ENCODE assay signal across 17 cellular contexts in the genomic region with DNA sequence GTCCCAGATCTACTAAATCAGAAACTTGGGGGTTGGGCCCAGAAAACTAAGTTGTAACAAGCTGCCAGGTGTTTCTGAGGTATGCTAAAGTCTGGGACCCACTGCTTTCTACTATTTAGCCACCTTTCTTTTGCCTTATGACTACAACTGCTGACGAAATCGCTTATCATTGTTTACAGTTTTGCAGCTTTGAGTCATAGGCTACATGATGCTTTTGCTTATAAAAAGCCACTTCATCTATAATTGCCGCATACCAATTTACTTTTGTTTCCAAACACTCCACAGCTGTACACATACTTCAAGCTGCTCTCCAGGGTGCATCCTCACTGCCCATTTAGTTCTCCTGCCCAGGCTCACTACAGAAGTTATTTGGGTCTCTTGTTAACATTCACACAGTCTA.
DNase-seq lines count a peak whose midpoint lies in the region; ATAC-seq, FAIRE-seq and TF ChIP-seq lines count a peak whose summit lies in the region.
"Had no signal": no experiment of that assay in that cellular context is flagged by ENCODE, and none has a peak within 500 bp of the region (broad histone marks: within the 10 kb centered on the region; RNA-seq: fewer than 3 reads in every experiment).

No MANE protein-coding gene starts in this region.

- H3K36me3 Mint-ChIP-seq in glutamatergic neuron (ENCODE audit: unreplicated experiment) = no peaks in the 10 kb centered on the region
- H3K36me3 Mint-ChIP-seq: type B pancreatic cell had no signal

- CTCF ChIA-PET in AG04450 (lab: Charles Lee) (no interaction called here), GM12878 (lab: Yijun Ruan, JAX) (interaction anchor here (1.0 to 1.6 kb wide), 2 partner anchors 14 to 17 kb away, joined by 3 read pairs; no protein-coding TSS in a partner anchor)

- no peak overlapping the region for H3K4me3 Mint-ChIP-seq in glutamatergic neuron (ENCODE audit: unreplicated experiment)
- H3K4me3 Mint-ChIP-seq: neural crest cell, type B pancreatic cell had no signal

- H3K9me3 Mint-ChIP-seq in glutamatergic neuron (ENCODE audit: unreplicated experiment) = no peaks in the 10 kb centered on the region
- H3K9me3 Mint-ChIP-seq: neural crest cell, type B pancreatic cell had no signal

- H3K4me1 ChIP-seq in GM12878 (ENCODE audit: control insufficient read depth, insufficient read depth, low read length) (no peaks in the 10 kb centered on the region), aorta (ENCODE audit: control insufficient read depth in 1 of 2, insufficient read depth in 2 of 2, low read length in 2 of 2) (no peaks in the 10 kb centered on the region)

- no peak for TF ChIP-seq RAD21 in GM12878 (IDR thresholded peaks at IDR 0.05; ENCODE audit: insufficient read depth, low read depth, low read length)

- H3K4me1 Mint-ChIP-seq in glutamatergic neuron (ENCODE audit: low read depth, unreplicated experiment) = no peaks in the 10 kb centered on the region
- H3K4me1 Mint-ChIP-seq: neural crest cell had no signal

- H3K36me3 ChIP-seq in GM12878 (ENCODE audit: control insufficient read depth in 2 of 2, insufficient read depth in 2 of 2, low read length in 1 of 2) = no peaks in the 10 kb centered on the region
- H3K36me3 ChIP-seq in aorta (ENCODE audit: control insufficient read depth in 1 of 2, insufficient read depth in 2 of 2, low read length in 1 of 2) = no peaks in the 10 kb centered on the region

- H3K4me3 ChIP-seq in AG04450 (ENCODE audit: low read depth, low read length) = no peak overlapping the region
- H3K4me3 ChIP-seq in GM12878 = no peak overlapping the region
- no peak overlapping the region for H3K4me3 ChIP-seq in aorta (ENCODE audit: low read length in 2 of 2)

- H3K27me3 ChIP-seq in AG04450 (ENCODE audit: control insufficient read depth, insufficient read depth, low read length) = peaks cover 16% of the 10 kb centered on the region
- H3K27me3 ChIP-seq in GM12878 (replicated peaks in 1 of 2; ENCODE audit: control insufficient read depth in 2 of 2, insufficient read depth in 2 of 2, low read length in 1 of 2) = no peaks in the 10 kb centered on the region
- no peaks in the 10 kb centered on the region for H3K27me3 ChIP-seq in aorta (ENCODE audit: control insufficient read depth in 1 of 2, insufficient read depth in 2 of 2, low read length in 1 of 2)

- no peak for TF ChIP-seq EP300 in GM12878 (IDR thresholded peaks at IDR 0.05; ENCODE audit: borderline replicate concordance in 1 of 2, control insufficient read depth in 1 of 2, low read depth in 2 of 2, low read length in 2 of 2)

- H3K9me3 ChIP-seq in AG04450 (ENCODE audit: control insufficient read depth, insufficient read depth, low read length) = no peaks in the 10 kb centered on the region
- H3K9me3 ChIP-seq in GM12878 (replicated peaks; ENCODE audit: control insufficient read depth, insufficient read depth, low read length) = no peaks in the 10 kb centered on the region; the same call in 1 of the 3 replicates
- peaks cover 4% of the 10 kb centered on the region for H3K9me3 ChIP-seq in aorta (ENCODE audit: control insufficient read depth, low read length)

- peak; percentile 90 for DNase-seq in AG04450 (ENCODE audit: low read depth, low spot score)
- DNase-seq in H4 (ENCODE audit: low spot score) = peak; percentile 94
- peak; percentile 55 for DNase-seq in NCI-H226
- no peak for DNase-seq in GM12878 (ENCODE audit: low read depth, low spot score)
- DNase-seq in GM10266 (ENCODE audit: extremely low spot score) = no peak
- no peak for DNase-seq in NK-92 (lab: John Stamatoyannopoulos, UW; ENCODE audit: unreplicated experiment)
- no peak for DNase-seq in glutamatergic neuron
- no peak for DNase-seq in aorta
- DNase-seq: activated CD4-positive, alpha-beta T cell treated with anti-CD3 and anti-CD28 coated beads, Interleukin-2, amount 50 U/mL, for 48 hours; amniotic stem cell; head of caudate nucleus; small intestine had no signal

- H2AFZ ChIP-seq in GM12878 (ENCODE audit: control insufficient read depth, low read depth, low read length) = no peak overlapping the region

- H3K27me3 Mint-ChIP-seq in glutamatergic neuron (ENCODE audit: unreplicated experiment) = no peaks in the 10 kb centered on the region

- no peaks in the 10 kb centered on the region for H3K79me2 ChIP-seq in GM12878 (ENCODE audit: control insufficient read depth, insufficient read depth, low read length)

- no peak for FAIRE-seq in GM12878 (lab: Jason Lieb, UNC)
- FAIRE-seq: GM19239, H54, small intestine had no signal

- POLR2A ChIA-PET in AG04450 (lab: Yijun Ruan, JAX) (interaction anchor here (0.8 kb wide), 2 partner anchors 10 to 11 kb away, joined by 3 read pairs; no protein-coding TSS in a partner anchor), GM12878 (lab: Charles Lee) (interaction anchor here (0.6 kb wide), 1 partner anchor 8 kb away, joined by 6 read pairs; no protein-coding TSS in a partner anchor)

- H3K4me2 ChIP-seq in GM12878 (ENCODE audit: control insufficient read depth, insufficient read depth) = no peak overlapping the region

- intact Hi-C loops in GM12878 (cut with micrococcal nuclease; ENCODE audit: unreplicated experiment) (no loop called here), aorta (cut with DNase I) (no loop called here)

- H4K20me1 ChIP-seq in GM12878 (ENCODE audit: control insufficient read depth, insufficient read depth) = no peaks in the 10 kb centered on the region

- no peak for TF ChIP-seq POLR2A in GM12878 (IDR thresholded peaks at IDR 0.05; ENCODE audit: low read depth, low read length)

- H3K27ac ChIP-seq in AG04450 (ENCODE audit: low read depth, low read length) (peak overlapping the region; percentile 78), GM12878 (ENCODE audit: control insufficient read depth, insufficient read depth) (no peak overlapping the region), aorta (ENCODE audit: low read depth in 1 of 2, low read length in 2 of 2) (no peak overlapping the region)

- H3K27ac Mint-ChIP-seq in glutamatergic neuron (ENCODE audit: unreplicated experiment) = no peak overlapping the region
- H3K27ac Mint-ChIP-seq: type B pancreatic cell had no signal

- in situ Hi-C loops in GM12878 (cut with MboI) = no loop called here

- RAD21 ChIA-PET in GM12878 (lab: Charles Lee; ENCODE audit: unreplicated experiment) = no interaction called here

- SMC1A ChIA-PET in GM12878 (lab: Charles Lee; ENCODE audit: uncharacterized antibody, unreplicated experiment) = interaction anchor here (0.7 to 2.0 kb wide), 4 partner anchors 10 to 185 kb away, joined by 3 to 7 read pairs (median 4); no protein-coding TSS in a partner anchor

- TF ChIP-seq CTCF in AG04450 (IDR thresholded peaks at IDR 0.05; ENCODE audit: low read depth, low read length) = no peak
- no peak for TF ChIP-seq CTCF in GM12878 (IDR thresholded peaks at IDR 0.05 in 2 of 3, conservative IDR thresholded peaks at IDR 0.05 in 1 of 3; ENCODE audit: control insufficient read depth in 2 of 3, extremely low read depth in 1 of 3, insufficient read depth in 1 of 3, low read depth in 3 of 3, low read length in 3 of 3)
- TF ChIP-seq CTCF in GM10266 (IDR thresholded peaks at IDR 0.05; ENCODE audit: control insufficient read depth, insufficient read depth, low read depth, missing control alignments) = no peak
- no peak for TF ChIP-seq CTCF in glutamatergic neuron (IDR thresholded peaks at IDR 0.05; ENCODE audit: partially characterized antibody, unreplicated experiment)

- no peak overlapping the region for H3K9ac ChIP-seq in GM12878 (ENCODE audit: control insufficient read depth, insufficient read depth, low read length)

- ATAC-seq in GM12878 = no peak
- no peak for ATAC-seq in aorta (ENCODE audit: low FRiP score)
- ATAC-seq: left lobe of liver had no signal

- WGBS in GM12878 (ENCODE audit: insufficient coverage, insufficient replicate concordance, low lambda C conversion rate, missing lambda C conversion rate) = 36% methylated on average over 3 of the region's 3 CpGs
- WGBS in aorta, 2 donors = 82 to 83% methylated on average over 3 of the region's 3 CpGs

- BruUV-seq in GM12878 (replicated peaks; lab: Mats Ljungman, UMichigan) = no TSS peak

TF ChIP-seq in GM12878, 131 proteins besides CTCF, POLR2A, EP300 and RAD21 (continues in another document):
- TF ChIP-seq HDAC2 (IDR thresholded peaks at IDR 0.05) (no peak), KLF5 (IDR thresholded peaks at IDR 0.05; ENCODE audit: partially characterized antibody) (no peak), RUNX3 (IDR thresholded peaks at IDR 0.05; ENCODE audit: low read length) (peak; percentile 13; the same call in 1 of the 2 replicates), POLR2AphosphoS5 (IDR thresholded peaks at IDR 0.05; ENCODE audit: low read length) (no peak), NR2C1 (IDR thresholded peaks at IDR 0.05) (no peak), ZBTB33 (IDR thresholded peaks at IDR 0.05) (no peak), SP1 (IDR thresholded peaks at IDR 0.05; ENCODE audit: low read depth, low read length) (no peak), SREBF2 (IDR thresholded peaks at IDR 0.05; ENCODE audit: low read length) (no peak), USF2 (IDR thresholded peaks at IDR 0.05; ENCODE audit: borderline replicate concordance, low read depth, low read length) (no peak)

Comparison
In these comparisons a context has a peak if more than half of its experiments do, and no peak if none do; other contexts are left out.
1. DNase-seq: peak in AG04450 (single experiment), H4 (single experiment) and NCI-H226 (single experiment); none in GM12878 (single experiment), GM10266 (single experiment), NK-92 (single experiment), glutamatergic neuron (single experiment) and aorta (0 of 2).